Comparison of ENCODE assay signal across 25 cellular contexts in genomic region chrX:459611-460010, GRCh38.
"Had no signal": no experiment of that assay in that cellular context is flagged by ENCODE, and none has a peak within 500 bp of the region (broad histone marks: within the 10 kb centered on the region; RNA-seq: fewer than 3 reads in every experiment).

No MANE protein-coding gene starts in this region.

- H3K4me3 Mint-ChIP-seq: dendritic cell treated with granulocyte-macrophage colony-stimulating factor and Interleukin-4, amounts not matched to agents 40 ng/mL and 50 ng/mL, for 4 days; effector memory CD8-positive, alpha-beta T cell; immature natural killer cell; naive thymus-derived CD4-positive, alpha-beta T cell; neural crest cell; stimulated activated memory B cell treated with anti-CD40 and anti-IgM and Interleukin-4, amounts not matched to agents 10 μg/mL and 1 μg/mL and 100 μg/mL, for 72 hours; stimulated activated naive CD8-positive, alpha-beta T cell treated with anti-CD3 and anti-CD28 coated beads, Interleukin-15, Interleukin-2, amounts not matched to agents 100 ng/mL and 50 ng/mL, for 24 hours had no signal

- H3K27me3 Mint-ChIP-seq: dendritic cell treated with granulocyte-macrophage colony-stimulating factor and Interleukin-4, amounts not matched to agents 40 ng/mL and 50 ng/mL, for 4 days had no signal

- H3K9me3 ChIP-seq: gastrocnemius medialis, testis, upper lobe of right lung, vagina had no signal

- H3K4me3 ChIP-seq: esophagus muscularis mucosa, gastrocnemius medialis, psoas muscle, testis, tibial nerve, upper lobe of right lung, vagina had no signal

- H3K27ac ChIP-seq: epithelial cell of prostate, esophagus muscularis mucosa, gastrocnemius medialis, parathyroid adenoma, psoas muscle, testis, tibial nerve, upper lobe of right lung, vagina had no signal

- H3K9ac ChIP-seq: parathyroid adenoma had no signal

- H3K4me1 ChIP-seq: esophagus muscularis mucosa, gastrocnemius medialis, parathyroid adenoma, psoas muscle, testis, tibial nerve, upper lobe of right lung, vagina had no signal

- H3K27ac Mint-ChIP-seq: dendritic cell treated with granulocyte-macrophage colony-stimulating factor and Interleukin-4, amounts not matched to agents 40 ng/mL and 50 ng/mL, for 4 days; effector memory CD8-positive, alpha-beta T cell; immature natural killer cell; naive thymus-derived CD4-positive, alpha-beta T cell; stimulated activated memory B cell treated with anti-CD40 and anti-IgM and Interleukin-4, amounts not matched to agents 10 μg/mL and 1 μg/mL and 100 μg/mL, for 72 hours; stimulated activated naive CD8-positive, alpha-beta T cell treated with anti-CD3 and anti-CD28 coated beads, Interleukin-15, Interleukin-2, amounts not matched to agents 100 ng/mL and 50 ng/mL, for 24 hours had no signal

- H3K27me3 ChIP-seq: testis, tibial nerve, upper lobe of right lung, vagina had no signal

- DNase-seq: effector memory CD8-positive, alpha-beta T cell; gastrocnemius medialis; glutamatergic neuron; immature natural killer cell; left cardiac atrium; left ventricle myocardium superior; mesendoderm; naive thymus-derived CD4-positive, alpha-beta T cell; occipital lobe; psoas muscle; retina; stimulated activated CD4-positive, alpha-beta T cell treated with anti-CD3 and anti-CD28 coated beads, Interleukin-15, amount 100 ng/mL, for 24 hours; stimulated activated CD4-positive, alpha-beta T cell treated with anti-CD3 and anti-CD28 coated beads, Interleukin-1b, Interleukin-23, amount 100 ng/mL, for 48 hours; stimulated activated CD4-positive, alpha-beta T cell treated with anti-CD3 and anti-CD28 coated beads, Interleukin-4, amount 100 ng/mL, for 24 hours; testis had no signal

- H3K4me1 Mint-ChIP-seq: immature natural killer cell; stimulated activated memory B cell treated with anti-CD40 and anti-IgM and Interleukin-4, amounts not matched to agents 10 μg/mL and 1 μg/mL and 100 μg/mL, for 72 hours had no signal

- H3K79me2 ChIP-seq: parathyroid adenoma had no signal

- H2AFZ ChIP-seq: parathyroid adenoma had no signal

- H3K36me3 Mint-ChIP-seq: immature natural killer cell; stimulated activated memory B cell treated with anti-CD40 and anti-IgM and Interleukin-4, amounts not matched to agents 10 μg/mL and 1 μg/mL and 100 μg/mL, for 72 hours had no signal

- H3K36me3 ChIP-seq: esophagus muscularis mucosa, gastrocnemius medialis, tibial nerve, upper lobe of right lung, vagina had no signal
